19 cellular contexts compared by ENCODE assay signal in the genomic region with DNA sequence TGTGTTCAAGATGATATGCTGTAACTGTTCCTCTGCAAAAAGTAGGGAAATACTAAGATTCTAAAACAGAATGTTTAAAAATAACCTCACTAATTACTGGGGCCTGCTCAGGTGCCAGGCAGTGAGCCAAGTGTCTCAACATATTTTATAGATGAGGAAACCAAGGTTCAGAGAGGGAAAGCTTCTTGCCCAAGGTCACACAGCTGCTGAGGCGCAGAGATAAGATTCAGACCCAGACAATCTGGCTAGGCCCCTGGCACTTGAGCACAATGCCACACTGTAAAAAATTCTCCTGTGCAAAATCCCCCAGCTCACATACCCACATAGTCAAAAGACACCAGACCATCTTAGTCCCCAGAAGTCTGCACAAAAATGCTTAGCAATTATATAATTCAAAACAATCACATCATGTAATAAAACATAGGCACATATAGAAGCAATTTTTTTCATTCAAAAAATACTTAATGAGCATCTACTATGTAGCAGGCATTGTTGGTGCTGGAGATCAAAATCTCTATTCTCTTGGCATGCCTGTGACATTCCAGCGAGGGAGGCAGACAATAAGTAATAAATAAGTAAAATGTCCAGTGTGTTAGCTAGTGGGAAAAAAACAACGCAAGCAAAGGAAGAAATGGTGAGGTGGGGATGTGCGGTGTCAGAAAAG. TPM values are rescaled to one million over a fixed set of nuclear protein-coding genes. Genes with fewer than 3 reads are reported as not detected.
DNase-seq lines count a peak whose midpoint lies in the region; ATAC-seq lines count a peak whose summit lies in the region.
"Had no signal": no experiment of that assay in that cellular context is flagged by ENCODE, and none has a peak within 500 bp of the region (broad histone marks: within the 10 kb centered on the region; RNA-seq: fewer than 3 reads in every experiment).

No MANE protein-coding gene starts in this region.

- H3K27me3 Mint-ChIP-seq in CD4-positive, CD25-positive, alpha-beta regulatory T cell = no peaks in the 10 kb centered on the region
- no peaks in the 10 kb centered on the region for H3K27me3 Mint-ChIP-seq in activated CD4-positive, alpha-beta memory T cell treated with anti-CD3 and anti-CD28 coated beads, Interleukin-2, amount 10 ng/mL, durations not matched to agents 7 days and 5 days
- H3K27me3 Mint-ChIP-seq in memory B cell = no peaks in the 10 kb centered on the region

- H2BK120ac ChIP-seq in trophoblast cell (ENCODE audit: insufficient read depth, low read length, poor library complexity) = no peak overlapping the region

- no peaks in the 10 kb centered on the region for H3K79me1 ChIP-seq in trophoblast cell (ENCODE audit: low read length)

- CTCF ChIA-PET in activated CD4-positive, alpha-beta memory T cell treated with anti-CD3 and anti-CD28 coated beads, Interleukin-2, amount 10 ng/mL, durations not matched to agents 7 days and 5 days (lab: Charles Lee) = interaction anchor here (1.0 to 1.5 kb wide), 3 partner anchors 28 to 100 kb away, joined by 3 to 5 read pairs (median 4); no protein-coding TSS in a partner anchor

- H3K14ac ChIP-seq in trophoblast cell (ENCODE audit: low read length) = no peak overlapping the region

- POLR2A ChIA-PET in activated CD4-positive, alpha-beta memory T cell treated with anti-CD3 and anti-CD28 coated beads, Interleukin-2, amount 10 ng/mL, durations not matched to agents 7 days and 5 days (lab: Charles Lee) = interaction anchor here (0.7 to 2.9 kb wide), 11 partner anchors 10 to 105 kb away, joined by 3 to 33 read pairs (median 4); a partner anchor contains a TSS

- no peak overlapping the region for H3K4ac ChIP-seq in trophoblast cell (ENCODE audit: low read depth, low read length)

- no peak overlapping the region for H4K91ac ChIP-seq in trophoblast cell (ENCODE audit: low read depth, low read length)

- ATAC-seq in CD4-positive, CD25-positive, alpha-beta regulatory T cell (ENCODE audit: low read depth in 2 of 2) = no peak
- ATAC-seq in memory B cell (ENCODE audit: low read depth) (no peak), GM21360 (IDR thresholded peaks at IDR 0.05; ENCODE audit: unreplicated experiment) (no peak), HG02884 (IDR thresholded peaks at IDR 0.05; ENCODE audit: unreplicated experiment) (no peak)
- ATAC-seq: Panc1 had no signal

- H3K9me3 ChIP-seq in CD4-positive, CD25-positive, alpha-beta regulatory T cell (ENCODE audit: control insufficient read depth in 2 of 2, low read length in 2 of 2) = no peaks in the 10 kb centered on the region
- peaks cover 2% of the 10 kb centered on the region for H3K9me3 ChIP-seq in trophoblast cell (ENCODE audit: insufficient read depth, low read depth, low read length)
- H3K9me3 ChIP-seq: heart right ventricle, upper lobe of left lung had no signal

- H3K4me3 Mint-ChIP-seq in CD4-positive, CD25-positive, alpha-beta regulatory T cell = peak overlapping the region in 2 of 4 donors; percentile 97 to 99
- peak overlapping the region; percentile 98 for H3K4me3 Mint-ChIP-seq in activated CD4-positive, alpha-beta memory T cell treated with anti-CD3 and anti-CD28 coated beads, Interleukin-2, amount 10 ng/mL, durations not matched to agents 7 days and 5 days
- peak overlapping the region; percentile 74 for H3K4me3 Mint-ChIP-seq in memory B cell
- H3K4me3 Mint-ChIP-seq: H9 had no signal

- H3K27ac Mint-ChIP-seq in CD4-positive, CD25-positive, alpha-beta regulatory T cell = peak overlapping the region in 2 of 3 donors; percentile 97 to 100
- H3K27ac Mint-ChIP-seq in activated CD4-positive, alpha-beta memory T cell treated with anti-CD3 and anti-CD28 coated beads, Interleukin-2, amount 10 ng/mL, durations not matched to agents 7 days and 5 days = peak overlapping the region; percentile 97
- H3K27ac Mint-ChIP-seq in memory B cell = peak overlapping the region; percentile 84
- H3K27ac Mint-ChIP-seq: H9 had no signal

- no peak overlapping the region for H4K12ac ChIP-seq in trophoblast cell (ENCODE audit: low read depth, low read length)

- H3K23ac ChIP-seq in trophoblast cell (ENCODE audit: low read length) = no peak overlapping the region

- no peak overlapping the region for H3K9ac ChIP-seq in trophoblast cell (ENCODE audit: low read length)

- no peaks in the 10 kb centered on the region for H3K79me2 ChIP-seq in trophoblast cell (ENCODE audit: control insufficient read depth, insufficient read depth, low read length, poor library complexity)

- peaks cover 37% of the 10 kb centered on the region for H3K36me3 Mint-ChIP-seq in CD4-positive, CD25-positive, alpha-beta regulatory T cell
- H3K36me3 Mint-ChIP-seq in activated CD4-positive, alpha-beta memory T cell treated with anti-CD3 and anti-CD28 coated beads, Interleukin-2, amount 10 ng/mL, durations not matched to agents 7 days and 5 days (ENCODE audit: low read depth) = peaks cover 71% of the 10 kb centered on the region
- H3K36me3 Mint-ChIP-seq in memory B cell = peaks cover 10% of the 10 kb centered on the region

- peak overlapping the region; percentile 90 for H3K4me3 ChIP-seq in CD4-positive, CD25-positive, alpha-beta regulatory T cell (ENCODE audit: low read depth, low read length)
- H3K4me3 ChIP-seq in trophoblast cell (ENCODE audit: low read depth, low read length) = no peak overlapping the region
- H3K4me3 ChIP-seq: upper lobe of left lung had no signal

- WGBS in trophoblast cell (ENCODE audit: extremely low coverage, insufficient coverage, insufficient read length) = no CpG with 5 or more reads among the region's 4 CpGs

- H3K27me3 ChIP-seq in CD4-positive, CD25-positive, alpha-beta regulatory T cell (ENCODE audit: control insufficient read depth, insufficient read depth, low read length) = no peaks in the 10 kb centered on the region
- no peaks in the 10 kb centered on the region for H3K27me3 ChIP-seq in trophoblast cell (ENCODE audit: insufficient read depth, low read length)
- H3K27me3 ChIP-seq: heart right ventricle, upper lobe of left lung had no signal

- H3K9me3 Mint-ChIP-seq in CD4-positive, CD25-positive, alpha-beta regulatory T cell = no peaks in the 10 kb centered on the region
- no peaks in the 10 kb centered on the region for H3K9me3 Mint-ChIP-seq in activated CD4-positive, alpha-beta memory T cell treated with anti-CD3 and anti-CD28 coated beads, Interleukin-2, amount 10 ng/mL, durations not matched to agents 7 days and 5 days
- H3K9me3 Mint-ChIP-seq in memory B cell = no peaks in the 10 kb centered on the region
- H3K9me3 Mint-ChIP-seq: activated T-helper 2 cell treated with anti-CD3 and anti-CD28 coated beads, Interferon-gamma antibody, Interleukin-2, Interleukin-4, amounts not matched to agents 10 μg/mL and 5 μg/mL and 100 μg/mL, durations not matched to agents 14 hours and 24 hours and 36 hours; H9 had no signal

- no peak overlapping the region for H3K4me2 ChIP-seq in trophoblast cell (ENCODE audit: low read length)

- peak overlapping the region; percentile 82 for H3K27ac ChIP-seq in CD4-positive, CD25-positive, alpha-beta regulatory T cell (ENCODE audit: insufficient read depth, low read length, poor library complexity, severe bottlenecking)
- H3K27ac ChIP-seq in trophoblast cell (ENCODE audit: low read depth, low read length) = no peak overlapping the region

- no peak overlapping the region for H2BK12ac ChIP-seq in trophoblast cell (ENCODE audit: low read length)

- no peak overlapping the region for H2BK5ac ChIP-seq in trophoblast cell (ENCODE audit: low read depth, low read length, poor library complexity)

- H3K18ac ChIP-seq in trophoblast cell (ENCODE audit: low read length) = no peak overlapping the region

- DNase-seq in SKM-1 treated with dmso at 0.1 percent for 144 hours (lab: John Stamatoyannopoulos, UW; ENCODE audit: unreplicated experiment) (peak; percentile 16), SKM-1 (lab: John Stamatoyannopoulos, UW; ENCODE audit: unreplicated experiment) (no peak), memory B cell (ENCODE audit: low spot score in 2 of 2) (no peak), trophoblast cell (no peak)
- no peak for DNase-seq in CD4-positive, CD25-positive, alpha-beta regulatory T cell
- no peak for DNase-seq in activated CD4-positive, alpha-beta memory T cell treated with anti-CD3 and anti-CD28 coated beads, Interleukin-2, amount 10 ng/mL, durations not matched to agents 7 days and 5 days
- DNase-seq: COR-L47; cortex of kidney; H9; heart right ventricle; mesenchymal stem cell; NCI-H69; occipital lobe; stimulated activated CD4-positive, alpha-beta T cell treated with anti-CD3 and anti-CD28 coated beads, Interleukin-4, amount 100 ng/mL, for 24 hours; upper lobe of left lung had no signal

- no peak overlapping the region for H2AK5ac ChIP-seq in trophoblast cell (ENCODE audit: low read length)

- H4K8ac ChIP-seq in trophoblast cell (ENCODE audit: low read depth, low read length) = no peak overlapping the region

- H3K4me1 Mint-ChIP-seq in CD4-positive, CD25-positive, alpha-beta regulatory T cell = peaks cover 0 to 52% (median 30%) of the 10 kb centered on the region in 4 donors
- no peaks in the 10 kb centered on the region for H3K4me1 Mint-ChIP-seq in activated CD4-positive, alpha-beta memory T cell treated with anti-CD3 and anti-CD28 coated beads, Interleukin-2, amount 10 ng/mL, durations not matched to agents 7 days and 5 days
- peaks cover 61% of the 10 kb centered on the region for H3K4me1 Mint-ChIP-seq in memory B cell

- peaks cover 24% of the 10 kb centered on the region for H3K36me3 ChIP-seq in CD4-positive, CD25-positive, alpha-beta regulatory T cell (ENCODE audit: control insufficient read depth, insufficient read depth, low read length)
- H3K36me3 ChIP-seq in trophoblast cell (ENCODE audit: control insufficient read depth in 1 of 2, insufficient read depth in 2 of 2, low read length in 2 of 2) = peaks cover 0 to 1% of the 10 kb centered on the region in 2 experiments

- H2AFZ ChIP-seq in trophoblast cell (ENCODE audit: insufficient read depth, low read length, poor library complexity) = no peak overlapping the region

- peaks cover 100% of the 10 kb centered on the region for H3K4me1 ChIP-seq in CD4-positive, CD25-positive, alpha-beta regulatory T cell (ENCODE audit: control insufficient read depth, insufficient read depth, low read length, poor library complexity, severe bottlenecking)
- H3K4me1 ChIP-seq in trophoblast cell (ENCODE audit: control insufficient read depth in 1 of 2, insufficient read depth in 2 of 2, low read length in 2 of 2) = peaks cover 0 to 2% of the 10 kb centered on the region in 2 experiments

RNA-seq across cellular contexts. Expression of a gene that starts 10.3 kb away (rescaled TPM):
- 264 TPM for total RNA-seq in CD4-positive, CD25-positive, alpha-beta regulatory T cell
- polyA plus RNA-seq in CD4-positive, CD25-positive, alpha-beta regulatory T cell = 10 to 100 TPM; 40.8 to 58.5 (median 50.1) TPM
- total RNA-seq in activated CD4-positive, alpha-beta memory T cell treated with anti-CD3 and anti-CD28 coated beads, Interleukin-2, amount 10 ng/mL, durations not matched to agents 7 days and 5 days = 100 to 1,000 TPM; 158 to 160 TPM
- polyA plus RNA-seq in trophoblast cell (2013) = 9.3 and 10.5 TPM in 2 replicates
